Comparison of ENCODE assay signal across 1 cellular context in genomic region chr7:6393667-6394056, GRCh38.
TF ChIP-seq lines count a peak whose summit lies in the region.

No MANE protein-coding gene starts in this region.

TF ChIP-seq in GM12878, 131 proteins besides CTCF, POLR2A, EP300 and RAD21:
- TF ChIP-seq SMARCA5 (IDR thresholded peaks at IDR 0.05) = no peak
